In genomic region chr15:91271565-91272153, GRCh38 we compare ENCODE assay signal across 8 cellular contexts.
DNase-seq lines count a peak whose midpoint lies in the region; ATAC-seq and TF ChIP-seq lines count a peak whose summit lies in the region.

No MANE protein-coding gene starts in this region.

- peak; percentile 80 for ATAC-seq in DND-41 (ENCODE audit: insufficient read depth, low read depth)
- ATAC-seq in HG03066 (IDR thresholded peaks at IDR 0.05; ENCODE audit: low read depth, unreplicated experiment), result peak; percentile 60
- ATAC-seq in GM19467 (IDR thresholded peaks at IDR 0.05; ENCODE audit: unreplicated experiment), result no peak

- no peak overlapping the region for H3K27ac ChIP-seq in DND-41 (ENCODE audit: low read length)
- H3K27ac ChIP-seq in mesenchymal stem cell (ENCODE audit: low read length, poor library complexity, severe bottlenecking), result no peak overlapping the region

- no peak overlapping the region for H3K18ac ChIP-seq in mesenchymal stem cell (ENCODE audit: low read depth in 1 of 2, low read length in 2 of 2)

- no peaks in the 10 kb centered on the region for H3K9me3 ChIP-seq in DND-41 (ENCODE audit: insufficient read depth, low read length, severe bottlenecking)
- peaks cover 8% of the 10 kb centered on the region for H3K9me3 ChIP-seq in mesenchymal stem cell (ENCODE audit: control insufficient read depth, low read length)

- no peak overlapping the region for H2BK15ac ChIP-seq in mesenchymal stem cell (ENCODE audit: low read depth, poor library complexity, severe bottlenecking)

- H3K79me2 ChIP-seq in DND-41 (ENCODE audit: insufficient read depth, low read length), result no peaks in the 10 kb centered on the region

- no peak overlapping the region for H4K8ac ChIP-seq in mesenchymal stem cell (ENCODE audit: low read length)

- H2BK12ac ChIP-seq in mesenchymal stem cell (ENCODE audit: low read length in 2 of 2), result no peak overlapping the region

- no peaks in the 10 kb centered on the region for H3K36me3 ChIP-seq in DND-41 (ENCODE audit: insufficient read depth, low read length)
- no peaks in the 10 kb centered on the region for H3K36me3 ChIP-seq in mesenchymal stem cell (ENCODE audit: control insufficient read depth in 1 of 2, insufficient read depth in 2 of 2, low read depth in 1 of 2, low read length in 2 of 2)

- no peaks in the 10 kb centered on the region for H4K20me1 ChIP-seq in DND-41 (ENCODE audit: insufficient read depth, low read length)

- no peak overlapping the region for H2BK120ac ChIP-seq in mesenchymal stem cell (ENCODE audit: low read depth, low read length)

- H3K79me1 ChIP-seq in mesenchymal stem cell (replicated peaks; ENCODE audit: low read length, poor library complexity, severe bottlenecking), result no peaks in the 10 kb centered on the region

- no peak overlapping the region for H3K4me3 ChIP-seq in DND-41 (ENCODE audit: low read depth in 1 of 2, low read length in 2 of 2)
- H3K4me3 ChIP-seq in mesenchymal stem cell (ENCODE audit: insufficient read depth in 1 of 2, low read depth in 1 of 2, low read length in 2 of 2), result no peak overlapping the region

- H3K9ac ChIP-seq in DND-41 (ENCODE audit: low read depth, low read length) (no peak overlapping the region), mesenchymal stem cell (ENCODE audit: low read length) (no peak overlapping the region)

- no peak overlapping the region for H3K23ac ChIP-seq in mesenchymal stem cell (ENCODE audit: low read length in 2 of 2)

- no peak overlapping the region for H2AK5ac ChIP-seq in mesenchymal stem cell (ENCODE audit: low read length, severe bottlenecking)

- no peak overlapping the region for H2BK5ac ChIP-seq in mesenchymal stem cell (ENCODE audit: low read depth, low read length, poor library complexity, severe bottlenecking)

- H3K27me3 ChIP-seq in DND-41 (ENCODE audit: insufficient read depth, low read length, poor library complexity) (peaks cover 8% of the 10 kb centered on the region), mesenchymal stem cell (ENCODE audit: control insufficient read depth in 1 of 2, insufficient read depth in 1 of 2, low read length in 2 of 2) (peaks cover 7 to 50% of the 10 kb centered on the region in 2 experiments)

- H3K4me2 ChIP-seq in DND-41 (ENCODE audit: insufficient read depth, low read length), result no peak overlapping the region
- H3K4me2 ChIP-seq in mesenchymal stem cell (ENCODE audit: low read length, poor library complexity, severe bottlenecking), result no peak overlapping the region

- no peaks in the 10 kb centered on the region for H3K4me1 ChIP-seq in DND-41 (ENCODE audit: insufficient read depth, low read length)
- peaks cover 1% of the 10 kb centered on the region for H3K4me1 ChIP-seq in mesenchymal stem cell (ENCODE audit: control insufficient read depth, insufficient read depth, low read depth, low read length)

- 19% methylated on average over 7 of the region's 8 CpGs for WGBS in mesenchymal stem cell

- peak; percentile 89 for TF ChIP-seq CTCF in DND-41 (IDR thresholded peaks at IDR 0.05; ENCODE audit: borderline replicate concordance, extremely low read depth, low read length, poor library complexity, severe bottlenecking)

- H4K91ac ChIP-seq in mesenchymal stem cell (ENCODE audit: low read length), result no peak overlapping the region

- no peak overlapping the region for H3K14ac ChIP-seq in mesenchymal stem cell (ENCODE audit: low read length in 2 of 2)

- H2AFZ ChIP-seq in DND-41 (ENCODE audit: low read depth, low read length), result no peak overlapping the region
- no peak overlapping the region for H2AFZ ChIP-seq in mesenchymal stem cell (ENCODE audit: low read depth, low read length)

- peak; percentile 61 for DNase-seq in DND-41
- DNase-seq in NCI-H526 treated with DMSO at 0.1 percent for 48 hours (lab: John Stamatoyannopoulos, UW), result peak; percentile 62
- DNase-seq in activated CD4-positive, alpha-beta T cell treated with anti-CD3 and anti-CD28 coated beads, Interleukin-2, amount 50 U/mL, for 24 hours (ENCODE audit: low read depth in 1 of 2, low spot score in 1 of 2), result peak; percentile 31 to 55
- peak; percentile 60 for DNase-seq in ecto neural progenitor cell (ENCODE audit: low spot score)
- peak; percentile 65 for DNase-seq in mesenchymal stem cell
- peak; percentile 8 to 19 for DNase-seq in stimulated activated CD8-positive, alpha-beta memory T cell treated with anti-CD3 and anti-CD28 coated beads, Interleukin-15, amount 100 ng/mL, for 48 hours (ENCODE audit: low read depth in 2 of 2)

- H3K4ac ChIP-seq in mesenchymal stem cell (ENCODE audit: low read depth in 1 of 2, low read length in 2 of 2), result no peak overlapping the region

Comparison
In these comparisons a context has a peak if more than half of its experiments do, and no peak if none do; other contexts are left out.
1. DNase-seq: peak in every context shown above with its lines; median percentile 65 in mesenchymal stem cell; 62 in NCI-H526 treated with DMSO at 0.1 percent for 48 hours; 61 in DND-41; 60 in ecto neural progenitor cell; 43 in activated CD4-positive, alpha-beta T cell treated with anti-CD3 and anti-CD28 coated beads, Interleukin-2, amount 50 U/mL, for 24 hours; 14 in stimulated activated CD8-positive, alpha-beta memory T cell treated with anti-CD3 and anti-CD28 coated beads, Interleukin-15, amount 100 ng/mL, for 48 hours.